Comparison of ENCODE assay signal across 14 cellular contexts in the genomic region with DNA sequence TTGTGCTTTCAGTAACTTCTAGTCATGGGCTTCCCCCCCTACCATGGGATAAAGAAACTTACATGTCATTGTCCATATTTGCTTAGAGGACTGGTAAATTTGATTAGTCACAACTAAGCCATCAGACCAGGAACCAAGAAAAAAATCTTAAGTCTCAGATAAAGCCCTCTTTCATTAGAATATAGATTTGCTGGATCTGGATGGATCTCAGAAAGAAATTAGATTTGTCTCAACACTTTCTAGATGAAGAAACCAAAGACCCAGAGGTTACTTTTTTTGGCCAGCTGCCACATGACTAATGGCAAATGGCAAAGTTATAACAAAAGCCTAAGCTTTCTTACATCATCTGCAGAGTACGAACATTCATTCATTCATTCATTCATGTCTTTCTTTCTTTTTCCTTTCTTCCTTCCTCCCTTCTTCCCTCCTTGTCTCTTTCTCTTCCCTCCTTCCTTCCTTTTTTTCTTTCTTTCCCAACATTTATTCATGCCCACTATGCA.
A peak's percentile ranks its signal among the peaks of the same experiment; 100 is the strongest.
DNase-seq lines count a peak whose midpoint lies in the region; ATAC-seq and TF ChIP-seq lines count a peak whose summit lies in the region.
"Had no signal": no experiment of that assay in that cellular context is flagged by ENCODE, and none has a peak within 500 bp of the region (broad histone marks: within the 10 kb centered on the region; RNA-seq: fewer than 3 reads in every experiment).

No MANE protein-coding gene starts in this region.

- H3F3A ChIP-seq in SK-N-SH (replicated peaks; ENCODE audit: insufficient read depth) = no peaks in the 10 kb centered on the region

- CTCF ChIA-PET in SK-N-SH (lab: Yijun Ruan, JAX) = interaction anchor here (0.9 to 4.0 kb wide), 2 partner anchors 12 to 387 kb away, joined by 3 to 18 read pairs; no protein-coding TSS in a partner anchor

- H3K9ac ChIP-seq in SK-N-SH (no peak overlapping the region), fibroblast of lung (ENCODE audit: insufficient read depth, low read length) (no peak overlapping the region)

- no peak overlapping the region for H3K27ac Mint-ChIP-seq in T-helper 17 cell
- H3K27ac Mint-ChIP-seq: activated CD4-positive, alpha-beta T cell treated with anti-CD3 and anti-CD28 coated beads, Interleukin-2, amount 10 ng/mL, durations not matched to agents 7 days and 5 days had no signal

- TF ChIP-seq CTCF in SK-N-SH (IDR thresholded peaks at IDR 0.05) (no peak), fibroblast of lung (conservative IDR thresholded peaks at IDR 0.05 in 1 of 2, IDR thresholded peaks at IDR 0.05 in 1 of 2; ENCODE audit: low read depth in 1 of 2, low read length in 2 of 2) (no peak), coronary artery (IDR thresholded peaks at IDR 0.05) (no peak)

- H3K4me2 ChIP-seq in SK-N-SH (no peak overlapping the region; the same call in 1 of the 2 replicates), fibroblast of lung (ENCODE audit: extremely low read depth, insufficient read depth, low read length) (no peak overlapping the region)

- no peak overlapping the region for H2AFZ ChIP-seq in SK-N-SH (ENCODE audit: low read depth)
- H2AFZ ChIP-seq in fibroblast of lung (ENCODE audit: low read length) = no peak overlapping the region

- peaks cover 5% of the 10 kb centered on the region for H3K36me3 Mint-ChIP-seq in T-helper 17 cell (ENCODE audit: low read depth)
- H3K36me3 Mint-ChIP-seq: IgD-negative memory B cell had no signal

- no peak for ATAC-seq in T-helper 17 cell

- no peak for TF ChIP-seq EP300 in SK-N-SH (IDR thresholded peaks at IDR 0.05; ENCODE audit: borderline replicate concordance in 1 of 2, low read depth in 1 of 2, low read length in 1 of 2)

- H3K27me3 ChIP-seq in SK-N-SH (ENCODE audit: insufficient read depth) (no peaks in the 10 kb centered on the region; the same call in 1 of the 2 replicates), fibroblast of lung (ENCODE audit: control insufficient read depth, insufficient read depth, low read length) (peaks cover 4% of the 10 kb centered on the region)

- H3K27me3 Mint-ChIP-seq in T-helper 17 cell = peaks cover 49% of the 10 kb centered on the region

- H3K79me2 ChIP-seq in SK-N-SH (ENCODE audit: insufficient read depth) = no peaks in the 10 kb centered on the region
- H3K79me2 ChIP-seq in fibroblast of lung (ENCODE audit: control insufficient read depth, insufficient read depth, low read length) = no peaks in the 10 kb centered on the region

- peak; percentile 56 for DNase-seq in DMS53 (lab: John Stamatoyannopoulos, UW)
- no peak for DNase-seq in DMS53 treated with DMSO at 0.1 percent for 48 hours (lab: John Stamatoyannopoulos, UW; ENCODE audit: unreplicated experiment)
- DNase-seq in SK-N-SH = no peak
- DNase-seq in fibroblast of lung (ENCODE audit: low read depth in 2 of 2) = peak; percentile 71 to 88
- peak; percentile 32 for DNase-seq in stromal cell of bone marrow (ENCODE audit: low read depth)
- no peak for DNase-seq in T-helper 17 cell
- no peak for DNase-seq in coronary artery (ENCODE audit: low spot score)
- DNase-seq in effector CD8-positive, alpha-beta T cell (lab: John Stamatoyannopoulos, UW) = no peak
- DNase-seq: activated CD4-positive, alpha-beta T cell treated with anti-CD3 and anti-CD28 coated beads, Interleukin-2, amount 10 ng/mL, durations not matched to agents 7 days and 5 days; SHP77 treated with DMSO at 0.1 percent for 48 hours had no signal

- H3K4me3 ChIP-seq in SK-N-SH (ENCODE audit: low read depth in 2 of 2, low read length in 1 of 2) (no peak overlapping the region), fibroblast of lung (replicated peaks in 1 of 4; ENCODE audit: control extremely low read depth in 1 of 4, insufficient read depth in 1 of 4, low read depth in 3 of 4, low read length in 4 of 4) (no peak overlapping the region), coronary artery (no peak overlapping the region)
- H3K4me3 ChIP-seq: lung, tibial nerve had no signal

- WGBS in SK-N-SH (ENCODE audit: low lambda C conversion rate) = 38% methylated on average over 1 of the region's 1 CpG

- peaks cover 2% of the 10 kb centered on the region for H3K4me1 Mint-ChIP-seq in T-helper 17 cell
- H3K4me1 Mint-ChIP-seq: activated CD4-positive, alpha-beta T cell treated with anti-CD3 and anti-CD28 coated beads, Interleukin-2, amount 10 ng/mL, durations not matched to agents 7 days and 5 days; IgD-negative memory B cell had no signal

- H3K27ac ChIP-seq in SK-N-SH (ENCODE audit: low read depth in 2 of 2, low read length in 1 of 2) (no peak overlapping the region), fibroblast of lung (ENCODE audit: insufficient read depth, low read length) (no peak overlapping the region), coronary artery (no peak overlapping the region)
- H3K27ac ChIP-seq: 22Rv1, tibial nerve had no signal

- no peak overlapping the region for H3K4me3 Mint-ChIP-seq in T-helper 17 cell
- H3K4me3 Mint-ChIP-seq: activated CD4-positive, alpha-beta T cell treated with anti-CD3 and anti-CD28 coated beads, Interleukin-2, amount 10 ng/mL, durations not matched to agents 7 days and 5 days; IgD-negative memory B cell had no signal

- H3K9me3 ChIP-seq in SK-N-SH (no peaks in the 10 kb centered on the region), fibroblast of lung (ENCODE audit: control insufficient read depth, insufficient read depth, low read depth, low read length) (no peaks in the 10 kb centered on the region), T-helper 17 cell (ENCODE audit: control insufficient read depth, low read length, poor library complexity, severe bottlenecking) (no peaks in the 10 kb centered on the region)
- H3K9me3 ChIP-seq: tibial nerve had no signal

- no peak for TF ChIP-seq RAD21 in SK-N-SH (IDR thresholded peaks at IDR 0.05; ENCODE audit: low read length)

- no peaks in the 10 kb centered on the region for H3K9me2 ChIP-seq in SK-N-SH

- POLR2A ChIA-PET in SK-N-SH (lab: Yijun Ruan, JAX) = no interaction called here

- H3K4me1 ChIP-seq in SK-N-SH (ENCODE audit: control insufficient read depth in 1 of 2, insufficient read depth in 2 of 2, low read depth in 1 of 2, low read length in 1 of 2) = peaks cover 0 to 6% of the 10 kb centered on the region in 2 experiments; a peak in 2 of 4 replicates
- H3K4me1 ChIP-seq in fibroblast of lung (ENCODE audit: control insufficient read depth, extremely low read depth, insufficient read depth, low read length) = no peaks in the 10 kb centered on the region

- H3K36me3 ChIP-seq in SK-N-SH (replicated peaks in 1 of 2; ENCODE audit: control insufficient read depth in 1 of 2, insufficient read depth in 2 of 2, low read length in 1 of 2) = no peaks in the 10 kb centered on the region
- H3K36me3 ChIP-seq in fibroblast of lung (ENCODE audit: control insufficient read depth, insufficient read depth, low read length) = no peaks in the 10 kb centered on the region
- H3K36me3 ChIP-seq: tibial nerve had no signal

- H4K20me1 ChIP-seq in SK-N-SH (ENCODE audit: insufficient read depth) (no peaks in the 10 kb centered on the region), fibroblast of lung (ENCODE audit: control insufficient read depth, extremely low read depth, insufficient read depth, low read length) (no peaks in the 10 kb centered on the region)

TF ChIP-seq in SK-N-SH, 30 proteins besides CTCF, POLR2A, EP300 and RAD21:
- no peak for TF ChIP-seq JUND (IDR thresholded peaks at IDR 0.05)
- TF ChIP-seq NFIC (IDR thresholded peaks at IDR 0.05; ENCODE audit: borderline replicate concordance) = 0 out of 2 replicates have a peak, but pooled peaks have one; percentile 25

Comparison
In these comparisons a context has a peak if more than half of its experiments do, and no peak if none do; other contexts are left out.
1. DNase-seq: peak in DMS53 (single experiment), fibroblast of lung (2 of 2) and stromal cell of bone marrow (single experiment); none in DMS53 treated with DMSO at 0.1 percent for 48 hours (single experiment), SK-N-SH (single experiment), T-helper 17 cell (0 of 3), coronary artery (single experiment) and effector CD8-positive, alpha-beta T cell (single experiment).